ENCODE assay signal across 8 cellular contexts in the genomic region with DNA sequence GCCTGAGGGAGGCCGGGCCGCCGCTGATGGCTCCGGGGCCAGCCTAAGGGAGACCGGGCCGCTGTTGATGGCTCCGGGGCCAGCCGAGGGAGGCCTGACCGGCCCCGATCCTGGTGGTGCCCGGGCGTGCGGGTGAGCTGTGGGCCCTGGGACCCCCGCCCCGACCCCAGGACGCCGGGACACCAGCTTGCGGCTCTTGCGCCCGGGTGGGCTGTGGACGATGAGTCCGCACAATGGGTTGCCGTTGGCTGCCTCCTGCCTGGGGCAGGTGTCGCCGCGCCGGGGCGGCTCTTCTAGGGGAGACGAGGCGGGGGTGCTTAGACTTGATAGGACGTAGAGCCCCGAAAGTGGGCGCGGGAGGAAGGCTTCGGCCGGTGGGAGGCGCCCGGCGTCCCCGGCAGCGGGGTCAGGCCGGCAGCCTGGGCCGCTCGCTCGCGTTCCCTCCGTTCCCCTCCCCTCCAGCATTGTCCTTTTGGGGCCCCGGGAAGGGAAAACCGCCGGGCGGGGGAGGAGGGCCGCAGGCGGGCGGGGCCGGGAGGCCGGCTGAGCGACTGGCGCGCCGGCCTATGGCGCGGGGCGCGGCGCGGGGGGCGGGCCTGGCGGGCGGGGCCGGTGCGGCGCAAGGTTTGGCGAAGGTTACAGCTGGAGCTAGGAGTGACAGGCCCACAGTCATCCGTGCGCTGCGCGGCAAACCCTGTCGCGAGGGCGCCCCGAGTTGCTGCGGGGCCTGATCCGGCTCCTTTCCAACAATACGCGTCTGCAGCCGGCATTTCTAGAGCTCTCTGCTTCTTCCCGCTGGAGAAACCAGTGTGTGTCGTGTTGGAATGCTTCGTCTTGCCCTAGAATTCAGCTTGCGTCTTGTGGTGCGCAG. TPM values are rescaled to one million over a fixed set of nuclear protein-coding genes. Genes with fewer than 3 reads are reported as not detected.
A peak's percentile ranks its signal among the peaks of the same experiment; 100 is the strongest.
DNase-seq lines count a peak whose midpoint lies in the region; ATAC-seq, FAIRE-seq and TF ChIP-seq lines count a peak whose summit lies in the region.

No MANE protein-coding gene starts in this region.

- ATAC-seq in HG02623 (IDR thresholded peaks at IDR 0.05; ENCODE audit: unreplicated experiment): peak; percentile 66

- no peaks in the 10 kb centered on the region for H3K9me3 ChIP-seq in left ventricle myocardium inferior (replicated peaks)
- no peaks in the 10 kb centered on the region for H3K9me3 ChIP-seq in prostate gland

- H3K36me3 ChIP-seq in left ventricle myocardium inferior (peaks cover 7% of the 10 kb centered on the region), prostate gland (no peaks in the 10 kb centered on the region)

- peak; percentile 87 for DNase-seq in GM12892 (ENCODE audit: insufficient read length)
- peak; percentile 66 for DNase-seq in NCI-H1105 (lab: John Stamatoyannopoulos, UW)
- peak; percentile 77 to 88 (median 80) for DNase-seq in T-helper 1 cell
- DNase-seq in amniotic stem cell (lab: John Stamatoyannopoulos, UW): peak; percentile 75
- peak; percentile 91 for DNase-seq in left ventricle myocardium inferior
- DNase-seq in prostate gland (ENCODE audit: low spot score): peak; percentile 91
- DNase-seq in ureter (ENCODE audit: low spot score): peak; percentile 93

- peak; percentile 96 for FAIRE-seq in GM12892 (lab: Jason Lieb, UNC)

- intact Hi-C loops in left ventricle myocardium inferior (cut with micrococcal nuclease): no loop called here
- intact Hi-C loops in prostate gland (cut with DNase I): loop anchor here (5.0 to 10.0 kb wide), 5 partner anchors 66 to 261 kb away; a partner anchor contains a TSS

- H3K4me1 ChIP-seq in left ventricle myocardium inferior: peaks cover 82% of the 10 kb centered on the region
- H3K4me1 ChIP-seq in prostate gland (replicated peaks): peaks cover 29% of the 10 kb centered on the region

- H3K27ac ChIP-seq in left ventricle myocardium inferior (replicated peaks): peak overlapping the region; percentile 97
- peak overlapping the region; percentile 100 for H3K27ac ChIP-seq in prostate gland

- under 1% methylated on average over 77 of the region's 91 CpGs for WGBS in prostate gland

- TF ChIP-seq POLR2A in GM12892 (IDR thresholded peaks at IDR 0.05; ENCODE audit: low read depth, low read length) (peak; percentile 26; the same call in 1 of the 2 replicates), prostate gland (IDR thresholded peaks at IDR 0.05) (peak; percentile 87)

- H3K27me3 ChIP-seq in left ventricle myocardium inferior (ENCODE audit: low read depth) (no peaks in the 10 kb centered on the region), prostate gland (replicated peaks; ENCODE audit: insufficient read depth) (no peaks in the 10 kb centered on the region)

- peak overlapping the region; percentile 84 for H3K4me3 ChIP-seq in left ventricle myocardium inferior
- peak overlapping the region; percentile 87 to 98 for H3K4me3 ChIP-seq in prostate gland

- TF ChIP-seq CTCF in left ventricle myocardium inferior (IDR thresholded peaks at IDR 0.05; ENCODE audit: borderline replicate concordance) (peak; percentile 25), prostate gland (IDR thresholded peaks at IDR 0.05) (no peak)

RNA-seq across cellular contexts. Expression of a gene that starts 0.8 kb away (rescaled TPM):
- polyA plus RNA-seq in GM12892 (2012; ENCODE audit: missing spikeins): 8.2 TPM
- total RNA-seq in left ventricle myocardium inferior (82.5 TPM), prostate gland (10 to 100 TPM; 35.3 to 42.1 TPM), ureter (40.4 TPM)

Comparison
In these comparisons a context has a peak if more than half of its experiments do, and no peak if none do; other contexts are left out.
1. Peak in every context shown above with its lines: DNase-seq, ATAC-seq, H3K4me3 ChIP-seq and H3K27ac ChIP-seq.